10 cellular contexts compared by ENCODE assay signal in genomic region chr13:97275775-97276501, GRCh38. TPM values are rescaled to one million over a fixed set of nuclear protein-coding genes. Genes with fewer than 3 reads are reported as not detected.
DNase-seq lines count a peak whose midpoint lies in the region; ATAC-seq, FAIRE-seq and TF ChIP-seq lines count a peak whose summit lies in the region.
"Had no signal": no experiment of that assay in that cellular context is flagged by ENCODE, and none has a peak within 500 bp of the region (broad histone marks: within the 10 kb centered on the region; RNA-seq: fewer than 3 reads in every experiment).

No MANE protein-coding gene starts in this region.

- TF ChIP-seq POLR2A in HCT116 (IDR thresholded peaks at IDR 0.05; ENCODE audit: borderline replicate concordance, extremely low read depth, insufficient read depth, insufficient read length), result no peak
- no peak for TF ChIP-seq POLR2A in K562 (conservative IDR thresholded peaks at IDR 0.05)

- BruUV-seq in HCT116 (replicated peaks; lab: Mats Ljungman, UMichigan) (TSS peak; percentile 45), K562 (replicated peaks; lab: Mats Ljungman, UMichigan) (no TSS peak)

- TF ChIP-seq CTCF in HCT116 (IDR thresholded peaks at IDR 0.05 in 2 of 3, conservative IDR thresholded peaks at IDR 0.05 in 1 of 3; ENCODE audit: borderline replicate concordance in 1 of 3, insufficient read depth in 1 of 3, low read depth in 2 of 3, low read length in 2 of 3), result no peak
- no peak for TF ChIP-seq CTCF in K562 (IDR thresholded peaks at IDR 0.05 in 2 of 3, conservative IDR thresholded peaks at IDR 0.05 in 1 of 3; ENCODE audit: insufficient read depth in 2 of 3, low read depth in 1 of 3, low read length in 3 of 3)
- no peak for TF ChIP-seq CTCF in liver (IDR thresholded peaks at IDR 0.05; ENCODE audit: low read depth, low read length, missing input control)
- TF ChIP-seq CTCF in tibial artery (IDR thresholded peaks at IDR 0.05), result no peak
- TF ChIP-seq CTCF in MM.1S (IDR thresholded peaks at IDR 0.05; ENCODE audit: low read length), result no peak

- H3K27ac ChIP-seq in HCT116 (ENCODE audit: low read depth, low read length) (peak overlapping the region; percentile 100), K562 (ENCODE audit: extremely low read depth, low read depth, low read length) (no peak overlapping the region), liver (ENCODE audit: low read depth in 1 of 2, low read length in 2 of 2) (peak overlapping the region; percentile 82 to 83), tibial artery (peak overlapping the region; percentile 65 to 72), MM.1S (ENCODE audit: low read length) (no peak overlapping the region)

- H3K4me3 ChIP-seq in HCT116 (replicated peaks in 1 of 2; ENCODE audit: low read depth in 1 of 2, low read length in 2 of 2) (no peak overlapping the region), K562 (no peak overlapping the region), liver (ENCODE audit: low read depth in 1 of 3, low read length in 3 of 3) (peak overlapping the region; percentile 24 to 71 (median 42)), tibial artery (no peak overlapping the region), MM.1S (ENCODE audit: low read length) (no peak overlapping the region)

- H3K9ac ChIP-seq in HCT116 (ENCODE audit: low read length), result peak overlapping the region; percentile 49; the same call in 1 of the 2 replicates
- no peak overlapping the region for H3K9ac ChIP-seq in K562 (ENCODE audit: insufficient read depth in 1 of 2, low read depth in 2 of 2, low read length in 2 of 2)
- H3K9ac ChIP-seq in liver (ENCODE audit: low read depth in 1 of 2, low read length in 2 of 2), result no peak overlapping the region
- no peak overlapping the region for H3K9ac ChIP-seq in MM.1S (ENCODE audit: low read length)

- DNase-seq in HCT116 (ENCODE audit: low read depth, low spot score), result no peak
- no peak for DNase-seq in K562 (ENCODE audit: extremely low read depth in 1 of 4, low spot score in 3 of 4)
- DNase-seq in tibial artery, result no peak
- no peak for DNase-seq in stimulated activated CD4-positive, alpha-beta T cell treated with anti-CD3 and anti-CD28 coated beads, Interleukin-2, amount 100 ng/mL, for 48 hours
- DNase-seq in MM.1S, result no peak
- DNase-seq: activated naive CD8-positive, alpha-beta T cell treated with anti-CD3 and anti-CD28 coated beads, Interleukin-2, amount 10 ng/mL, durations not matched to agents 7 days and 5 days; H7 had no signal

- H3K9me2 ChIP-seq in HCT116 (ENCODE audit: insufficient read depth) (no peaks in the 10 kb centered on the region), MM.1S (replicated peaks; ENCODE audit: insufficient read depth, low read length) (no peaks in the 10 kb centered on the region)

- TF ChIP-seq EP300 in K562 (IDR thresholded peaks at IDR 0.05; ENCODE audit: low read length), result no peak

- peaks cover 90 to 96% of the 10 kb centered on the region in 2 experiments for H3K4me1 ChIP-seq in HCT116 (ENCODE audit: control insufficient read depth in 1 of 2, insufficient read depth in 2 of 2, low read length in 2 of 2)
- no peaks in the 10 kb centered on the region for H3K4me1 ChIP-seq in K562 (replicated peaks in 1 of 2; ENCODE audit: control insufficient read depth in 2 of 2, insufficient read depth in 2 of 2, low read length in 2 of 2)
- peaks cover 4 to 65% (median 38%) of the 10 kb centered on the region in 4 donors for H3K4me1 ChIP-seq in liver (ENCODE audit: control insufficient read depth in 4 of 4, insufficient read depth in 4 of 4, low read length in 3 of 4)
- H3K4me1 ChIP-seq in tibial artery, result peaks cover 0 to 97% (median 71%) of the 10 kb centered on the region in 4 donors
- H3K4me1 ChIP-seq in MM.1S (ENCODE audit: low read length), result no peaks in the 10 kb centered on the region

- CTCF ChIA-PET in HCT116 (lab: Charles Lee) (interaction anchor here (1.0 to 2.1 kb wide), 2 partner anchors 69 to 166 kb away, joined by 3 to 5 read pairs; no protein-coding TSS in a partner anchor), K562 (lab: Yijun Ruan, JAX; ENCODE audit: low intra/inter-chr PET ratio) (no interaction called here)

- in situ Hi-C loops in K562 (cut with MboI), result no loop called here

- no peak for TF ChIP-seq RAD21 in HCT116 (IDR thresholded peaks at IDR 0.05; ENCODE audit: low read depth)
- no peak for TF ChIP-seq RAD21 in K562 (CRISPR knock-in tag; conservative IDR thresholded peaks at IDR 0.05 in 1 of 2, IDR thresholded peaks at IDR 0.05 in 1 of 2)
- TF ChIP-seq RAD21 in liver (IDR thresholded peaks at IDR 0.05), result no peak

- H3K27me3 ChIP-seq in HCT116 (ENCODE audit: insufficient read depth, low read length) (no peaks in the 10 kb centered on the region), K562 (ENCODE audit: control insufficient read depth in 2 of 2, insufficient read depth in 2 of 2, low read length in 2 of 2) (no peaks in the 10 kb centered on the region), liver (ENCODE audit: control insufficient read depth in 4 of 4, insufficient read depth in 4 of 4, low read length in 3 of 4) (no peaks in the 10 kb centered on the region), tibial artery (no peaks in the 10 kb centered on the region), MM.1S (replicated peaks; ENCODE audit: insufficient read depth, low read length) (no peaks in the 10 kb centered on the region)

- ATAC-seq in HCT116 (no peak), K562 (no peak), GM21447 (IDR thresholded peaks at IDR 0.05; ENCODE audit: unreplicated experiment) (no peak), GM19035 (IDR thresholded peaks at IDR 0.05; ENCODE audit: unreplicated experiment) (no peak)

- H3K36me3 ChIP-seq in HCT116 (ENCODE audit: control insufficient read depth in 1 of 2, insufficient read depth in 2 of 2, low read length in 2 of 2) (peaks cover 0 to 8% of the 10 kb centered on the region in 2 experiments; a peak in 2 of 4 replicates), K562 (ENCODE audit: control insufficient read depth, insufficient read depth, low read length) (peaks cover 19% of the 10 kb centered on the region), liver (ENCODE audit: control insufficient read depth in 4 of 4, insufficient read depth in 3 of 4, low read depth in 1 of 4, low read length in 3 of 4) (peaks cover 0 to 10% (median 3%) of the 10 kb centered on the region in 4 donors), tibial artery (no peaks in the 10 kb centered on the region), MM.1S (replicated peaks; ENCODE audit: insufficient read depth, low read length) (peaks cover 4% of the 10 kb centered on the region)

- H3K4me2 ChIP-seq in HCT116 (ENCODE audit: low read length) (peak overlapping the region; percentile 51), K562 (ENCODE audit: insufficient read depth, low read length) (no peak overlapping the region), MM.1S (ENCODE audit: low read depth, low read length) (no peak overlapping the region)

- H2AFZ ChIP-seq in HCT116 (ENCODE audit: low read depth, low read length, poor library complexity, severe bottlenecking) (no peak overlapping the region), K562 (ENCODE audit: low read depth, low read length) (no peak overlapping the region), MM.1S (ENCODE audit: low read length) (no peak overlapping the region)

- FAIRE-seq in K562 (lab: Jason Lieb, UNC), result no peak

- intact Hi-C loops in HCT116 (cut with micrococcal nuclease), result loop anchor here (2.0 to 5.0 kb wide), 2 partner anchors 19 to 66 kb away; no protein-coding TSS in a partner anchor
- intact Hi-C loops in K562 (cut with micrococcal nuclease), result no loop called here
- intact Hi-C loops in tibial artery (cut with DNase I; ENCODE audit: low total_unique reads), result no loop called here

- H3F3A ChIP-seq in MM.1S (ENCODE audit: insufficient read depth, low read length), result no peaks in the 10 kb centered on the region

- H3K9me3 ChIP-seq in HCT116 (ENCODE audit: control insufficient read depth in 1 of 2, insufficient read depth in 1 of 2, low read depth in 1 of 2, low read length in 2 of 2), result no peaks in the 10 kb centered on the region
- no peaks in the 10 kb centered on the region for H3K9me3 ChIP-seq in K562 (replicated peaks; ENCODE audit: control insufficient read depth, insufficient read depth, low read depth, low read length)
- no peaks in the 10 kb centered on the region for H3K9me3 ChIP-seq in liver (ENCODE audit: control insufficient read depth in 4 of 4, low read length in 3 of 4)
- no peaks in the 10 kb centered on the region for H3K9me3 ChIP-seq in tibial artery
- no peaks in the 10 kb centered on the region for H3K9me3 ChIP-seq in MM.1S (replicated peaks; ENCODE audit: insufficient read depth, low read length)

- RAD21 ChIA-PET in HCT116 (lab: Charles Lee; ENCODE audit: low non-redundant PET in 1 of 2, low total read pairs in 2 of 2, uncharacterized antibody in 2 of 2, unreplicated experiment in 2 of 2), result no interaction called here

- peaks cover 4% of the 10 kb centered on the region for H3K9me1 ChIP-seq in K562 (ENCODE audit: control insufficient read depth, insufficient read depth, low read length)

- POLR2A ChIA-PET in HCT116 (lab: Charles Lee) (interaction anchor here (1.1 to 1.5 kb wide), 2 partner anchors 9 to 19 kb away, joined by 3 to 5 read pairs; no protein-coding TSS in a partner anchor), K562 (lab: Yijun Ruan, JAX) (no interaction called here)

- WGBS in K562 (ENCODE audit: insufficient coverage, low coverage, missing lambda C conversion rate), result 85% methylated on average over 8 of the region's 8 CpGs
- 50% methylated on average over 8 of the region's 8 CpGs for WGBS in liver

- H3K79me2 ChIP-seq in HCT116 (ENCODE audit: insufficient read depth, low read length), result peaks cover 63% of the 10 kb centered on the region
- peaks cover 75% of the 10 kb centered on the region for H3K79me2 ChIP-seq in K562 (ENCODE audit: control insufficient read depth, insufficient read depth, low read length)
- peaks cover 82% of the 10 kb centered on the region for H3K79me2 ChIP-seq in MM.1S (ENCODE audit: low read length)

- H4K20me1 ChIP-seq in HCT116 (ENCODE audit: insufficient read depth) (no peaks in the 10 kb centered on the region), K562 (replicated peaks; ENCODE audit: control insufficient read depth, insufficient read depth, low read length) (peaks cover 5% of the 10 kb centered on the region; the same call in 1 of the 2 replicates), MM.1S (ENCODE audit: insufficient read depth, low read length) (no peaks in the 10 kb centered on the region)

RNA-seq across cellular contexts. Expression of gene MBNL2, which starts 53.8 kb away (rescaled TPM):
- total RNA-seq in HCT116 (2021; ENCODE audit: unreplicated experiment) (73.9 TPM), K562 (2014; rRNA removed) (13.8 and 14.1 TPM in 2 replicates), K562 (2014; rRNA removed; fragmentation: Illumina TruSeq; extraction: Trizol) (22.8 and 26.7 TPM in 2 replicates), K562 (2015; rRNA removed; fragmentation: Illumina TruSeq; extraction: Trizol) (6.3 and 7.5 TPM in 2 replicates), K562 (2021) (22.0 and 24.8 TPM in 2 replicates), liver (10 to 100 TPM; 16.0 to 49.6 TPM)
- polyA plus RNA-seq in HCT116 (2012), result 40.8 and 43.6 TPM in 2 replicates
- total RNA-seq in K562 (2011; cell fraction: chromatin; rRNA removed; ENCODE audit: low replicate concordance), result 15.8 and 50.2 TPM in 2 replicates
- 6.8 and 9.1 TPM in 2 replicates for total RNA-seq in K562 (2011; cell fraction: nucleolus; rRNA removed)
- 14.8 and 18.3 TPM in 2 replicates for total RNA-seq in K562 (2011; cell fraction: nucleoplasm; rRNA removed)
- polyA plus RNA-seq in K562 (2011; rRNA removed) (14.7 and 16.8 TPM in 2 replicates), K562 (2014; fragmentation: Illumina TruSeq; extraction: Trizol) (18.2 and 19.6 TPM in 2 replicates), K562 (2014; fragmentation: Nextera tagmentation; extraction: Ambion mirVana) (10 to 100 TPM in 1 of 2 experiments, 1 to 10 TPM in 1; 7.0 to 10.5 TPM), K562 (2014; rRNA removed) (9.1 and 11.7 TPM in 2 replicates), liver (10 to 100 TPM; 32.5 to 41.0 TPM)
- 8.7 and 16.4 TPM in 2 replicates for polyA plus RNA-seq in K562 (2011; cell fraction: cytosol; rRNA removed)
- polyA plus RNA-seq in K562 (2011; cell fraction: nucleus; rRNA removed), result 14.1 and 16.0 TPM in 2 replicates
- 7.2 and 20.6 TPM in 2 replicates for polyA plus RNA-seq in K562 (2012)
- 63.7 and 74.2 TPM in 2 replicates for polyA minus RNA-seq in K562 (2011; rRNA and poly(A)+ RNA removed)
- 18.5 and 23.4 TPM in 2 replicates for polyA minus RNA-seq in K562 (2011; cell fraction: cytosol; rRNA and poly(A)+ RNA removed)
- 16.4 and 39.1 TPM in 2 replicates for polyA minus RNA-seq in K562 (2011; cell fraction: nucleus; rRNA and poly(A)+ RNA removed)

Comparison
In these comparisons a context has a peak if more than half of its experiments do, and no peak if none do; other contexts are left out.
1. H3K27ac ChIP-seq: peak in HCT116 (single experiment), liver (2 of 2) and tibial artery (2 of 2); none in K562 (single experiment) and MM.1S (single experiment).
2. H3K4me3 ChIP-seq: peak in liver (3 of 3); none in HCT116 (0 of 2), K562 (single experiment), tibial artery (0 of 2) and MM.1S (single experiment).